1 cellular context compared by ENCODE assay signal in the genomic region with DNA sequence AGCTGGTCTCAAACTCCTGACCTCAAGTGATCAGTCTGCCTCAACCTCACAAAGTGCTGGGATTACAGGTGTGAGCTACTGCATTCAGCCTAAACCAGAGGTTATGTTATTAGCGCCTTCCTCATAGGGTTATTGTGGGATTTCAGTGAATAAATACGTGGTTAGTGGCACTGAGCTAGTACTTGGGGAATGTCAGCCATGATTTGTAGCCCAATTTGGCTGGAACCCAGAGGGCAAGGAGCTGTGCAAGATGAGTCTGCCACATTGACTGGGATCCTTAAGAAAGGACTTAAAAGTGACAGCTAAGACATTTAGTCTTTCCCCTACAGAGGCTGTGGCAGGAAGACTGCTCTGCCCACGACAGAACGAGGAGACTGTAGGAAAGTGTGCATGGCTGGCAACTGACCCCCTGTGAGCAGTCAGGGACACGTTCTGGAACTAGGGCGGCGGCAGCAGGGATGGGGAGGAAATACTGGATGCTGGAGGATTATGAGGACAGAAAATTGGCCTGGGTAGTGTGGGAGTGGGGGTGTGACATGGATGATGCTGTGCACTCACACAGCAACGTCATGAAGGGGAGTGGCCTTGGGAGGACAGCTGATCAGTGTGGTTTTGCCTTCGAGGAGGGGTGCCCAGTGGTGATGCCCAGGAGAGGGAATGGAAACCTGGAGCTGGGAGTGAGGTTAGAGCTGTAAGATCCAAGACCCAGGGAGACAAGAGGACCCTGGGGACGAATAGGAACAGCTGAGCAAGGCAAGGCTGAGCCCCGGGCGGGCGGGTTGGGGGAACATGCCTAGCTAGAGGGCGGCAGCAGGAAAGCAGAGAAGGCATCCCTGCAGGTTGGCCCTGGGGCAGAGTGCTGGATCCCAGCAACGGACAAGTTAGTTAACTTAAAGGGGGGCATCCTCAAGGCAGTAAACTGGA.
TF ChIP-seq lines count a peak whose summit lies in the region.

No MANE protein-coding gene starts in this region.

TF ChIP-seq in HEK293, 187 proteins besides CTCF, POLR2A, EP300 and RAD21 (continued from another document):
- TF ChIP-seq PATZ1 (tag by site-specific recombination; IDR thresholded peaks at IDR 0.05) (peak; percentile 85), ZNF645 (tag by site-specific recombination; IDR thresholded peaks at IDR 0.05) (no peak), ZNF626 (tag by site-specific recombination; IDR thresholded peaks at IDR 0.05) (no peak), SP2 (tag by site-specific recombination; IDR thresholded peaks at IDR 0.05) (peak; percentile 58), ZNF76 (tag by site-specific recombination; IDR thresholded peaks at IDR 0.05; ENCODE audit: borderline replicate concordance, low read depth) (peak; percentile 55; the same call in 1 of the 2 replicates), ZNF433 (tag by site-specific recombination; IDR thresholded peaks at IDR 0.05; ENCODE audit: low read depth) (no peak), ZFHX2 (tag by site-specific recombination; conservative IDR thresholded peaks at IDR 0.05) (peak; percentile 87), ZNF555 (tag by site-specific recombination; conservative IDR thresholded peaks at IDR 0.05) (no peak), GLIS1 (tag by site-specific recombination; IDR thresholded peaks at IDR 0.05) (peak; percentile 90), ZBTB20 (tag by site-specific recombination; IDR thresholded peaks at IDR 0.05) (peak; percentile 99), SP7 (tag by site-specific recombination; IDR thresholded peaks at IDR 0.05) (peak; percentile 54), KLF8 (tag by site-specific recombination; IDR thresholded peaks at IDR 0.05) (peak; percentile 59), TCF7L2 (IDR thresholded peaks at IDR 0.05; ENCODE audit: borderline replicate concordance, low read depth, low read length) (no peak), ZNF341 (tag by site-specific recombination; IDR thresholded peaks at IDR 0.05; ENCODE audit: low read depth) (peak; percentile 77), KLF9 (tag by site-specific recombination; IDR thresholded peaks at IDR 0.05; ENCODE audit: low read depth) (peak; percentile 97), PRDM10 (tag by site-specific recombination; IDR thresholded peaks at IDR 0.05) (peak; percentile 97), ZNF354C (tag by site-specific recombination; IDR thresholded peaks at IDR 0.05; ENCODE audit: borderline replicate concordance, low read depth) (no peak), ZIC2 (tag by site-specific recombination; IDR thresholded peaks at IDR 0.05) (peak; percentile 61), ZNF600 (tag by site-specific recombination; IDR thresholded peaks at IDR 0.05) (peak; percentile 100), ZBTB21 (tag by site-specific recombination; IDR thresholded peaks at IDR 0.05) (peak; percentile 91), ZNF148 (tag by site-specific recombination; IDR thresholded peaks at IDR 0.05; ENCODE audit: borderline replicate concordance) (no peak), GLIS2 (tag by site-specific recombination; IDR thresholded peaks at IDR 0.05) (peak; percentile 52), ZNF239 (tag by site-specific recombination; IDR thresholded peaks at IDR 0.05) (no peak), EGR2 (tag by site-specific recombination; IDR thresholded peaks at IDR 0.05; ENCODE audit: low read depth) (peak; percentile 49; the same call in 1 of the 2 replicates), ZFP69B (tag by site-specific recombination; IDR thresholded peaks at IDR 0.05) (peak; percentile 16; the same call in 1 of the 2 replicates), ZBTB17 (tag by site-specific recombination; IDR thresholded peaks at IDR 0.05) (peak; percentile 88), ZNF146 (tag by site-specific recombination; IDR thresholded peaks at IDR 0.05) (no peak), ZNF704 (tag by site-specific recombination; IDR thresholded peaks at IDR 0.05) (no peak), KLF16 (tag by site-specific recombination; IDR thresholded peaks at IDR 0.05) (peak; percentile 88), KLF1 (tag by site-specific recombination; IDR thresholded peaks at IDR 0.05) (peak; percentile 69), IKZF3 (tag by site-specific recombination; IDR thresholded peaks at IDR 0.05) (0 out of 2 replicates have a peak, but pooled peaks have one; percentile 49), ZNF549 (tag by site-specific recombination; IDR thresholded peaks at IDR 0.05) (no peak), ZNF335 (tag by site-specific recombination; conservative IDR thresholded peaks at IDR 0.05) (peak; percentile 78), ZBTB48 (tag by site-specific recombination; IDR thresholded peaks at IDR 0.05) (peak; percentile 97), SP3 (tag by site-specific recombination; IDR thresholded peaks at IDR 0.05) (peak; percentile 76), ZNF629 (tag by site-specific recombination; IDR thresholded peaks at IDR 0.05) (peak; percentile 94), ZBTB8A (tag by site-specific recombination; IDR thresholded peaks at IDR 0.05) (peak; percentile 21; the same call in 1 of the 2 replicates), ZNF548 (tag by site-specific recombination; IDR thresholded peaks at IDR 0.05) (0 out of 2 replicates have a peak, but pooled peaks have one; percentile 42)
- TF ChIP-seq, protein P1, sequence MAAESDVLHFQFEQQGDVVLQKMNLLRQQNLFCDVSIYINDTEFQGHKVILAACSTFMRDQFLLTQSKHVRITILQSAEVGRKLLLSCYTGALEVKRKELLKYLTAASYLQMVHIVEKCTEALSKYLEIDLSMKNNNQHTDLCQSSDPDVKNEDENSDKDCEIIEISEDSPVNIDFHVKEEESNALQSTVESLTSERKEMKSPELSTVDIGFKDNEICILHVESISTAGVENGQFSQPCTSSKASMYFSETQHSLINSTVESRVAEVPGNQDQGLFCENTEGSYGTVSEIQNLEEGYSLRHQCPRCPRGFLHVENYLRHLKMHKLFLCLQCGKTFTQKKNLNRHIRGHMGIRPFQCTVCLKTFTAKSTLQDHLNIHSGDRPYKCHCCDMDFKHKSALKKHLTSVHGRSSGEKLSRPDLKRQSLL (tag by site-specific recombination; IDR thresholded peaks at IDR 0.05): 0 out of 2 replicates have a peak, but pooled peaks have one; percentile 3
- TF ChIP-seq, protein P2, sequence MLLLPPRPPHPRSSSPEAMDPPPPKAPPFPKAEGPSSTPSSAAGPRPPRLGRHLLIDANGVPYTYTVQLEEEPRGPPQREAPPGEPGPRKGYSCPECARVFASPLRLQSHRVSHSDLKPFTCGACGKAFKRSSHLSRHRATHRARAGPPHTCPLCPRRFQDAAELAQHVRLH (tag by site-specific recombination; IDR thresholded peaks at IDR 0.05): 0 out of 2 replicates have a peak, but pooled peaks have one; percentile 52
